Comparison of ENCODE assay signal across 14 cellular contexts in the genomic region with DNA sequence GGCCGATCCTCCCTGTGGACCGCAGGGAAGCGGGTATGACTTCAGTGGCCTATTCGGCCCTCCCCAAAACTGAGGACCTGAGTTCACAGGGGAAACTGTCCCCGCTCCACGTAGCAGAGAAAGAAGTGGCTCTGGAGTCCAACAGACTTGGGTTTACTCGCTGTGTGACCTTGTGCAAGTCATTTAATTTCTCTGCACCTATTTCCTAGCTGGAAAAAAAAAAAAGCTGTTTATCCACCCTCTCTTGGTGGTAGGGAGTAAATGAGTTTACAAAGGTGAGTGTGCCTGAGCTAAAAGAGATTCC. TPM values are rescaled to one million over a fixed set of nuclear protein-coding genes. Genes with fewer than 3 reads are reported as not detected.
A peak's percentile ranks its signal among the peaks of the same experiment; 100 is the strongest.
DNase-seq lines count a peak whose midpoint lies in the region; ATAC-seq and TF ChIP-seq lines count a peak whose summit lies in the region.
"Had no signal": no experiment of that assay in that cellular context is flagged by ENCODE, and none has a peak within 500 bp of the region (broad histone marks: within the 10 kb centered on the region; RNA-seq: fewer than 3 reads in every experiment).

No MANE protein-coding gene starts in this region.

- intact Hi-C loops in lower lobe of right lung (cut with DNase I): no loop called here

- peaks cover 40% of the 10 kb centered on the region for H3K4me1 ChIP-seq in HUES6 (ENCODE audit: control insufficient read depth, insufficient read depth, low read length)
- peaks cover 10% of the 10 kb centered on the region for H3K4me1 ChIP-seq in lower lobe of right lung
- peaks cover 0 to 48% (median 34%) of the 10 kb centered on the region in 5 donors for H3K4me1 ChIP-seq in subcutaneous abdominal adipose tissue (ENCODE audit: control insufficient read depth in 5 of 5, insufficient read depth in 5 of 5, low read length in 5 of 5)

- H3K27me3 ChIP-seq in HUES6 (ENCODE audit: control insufficient read depth, insufficient read depth, low read length): peaks cover 73% of the 10 kb centered on the region
- H3K27me3 ChIP-seq in lower lobe of right lung (ENCODE audit: low read depth): peaks cover 45% of the 10 kb centered on the region
- H3K27me3 ChIP-seq in subcutaneous abdominal adipose tissue (ENCODE audit: control insufficient read depth in 5 of 5, insufficient read depth in 4 of 5, low read length in 5 of 5): peaks cover 0 to 23% (median 11%) of the 10 kb centered on the region in 5 donors

- H3K4me3 ChIP-seq in HUES6 (ENCODE audit: low read depth, low read length) (peak overlapping the region; percentile 50), lower lobe of right lung (peak overlapping the region; percentile 58), subcutaneous abdominal adipose tissue (ENCODE audit: low read depth in 1 of 5, low read length in 5 of 5) (peak overlapping the region in 4 of 5 donors; percentile 45 to 79 (median 65))

- DNase-seq in lower lobe of right lung (no peak), NCI-H510A (lab: John Stamatoyannopoulos, UW) (no peak), NCI-H1417 treated with DMSO at 0.1 percent for 48 hours (lab: John Stamatoyannopoulos, UW) (no peak), germinal center (ENCODE audit: low spot score) (no peak)
- DNase-seq: activated CD8-positive, alpha-beta T cell treated with anti-CD3 and anti-CD28 coated beads for 36 hours; DMS 273 treated with DMSO at 0.1 percent for 48 hours; effector memory CD8-positive, alpha-beta T cell; hippocampal formation; NCI-H2107; OCI-M1 had no signal

- H3K36me3 ChIP-seq in HUES6 (ENCODE audit: control insufficient read depth, insufficient read depth, low read length) (no peaks in the 10 kb centered on the region), lower lobe of right lung (no peaks in the 10 kb centered on the region), subcutaneous abdominal adipose tissue (ENCODE audit: control insufficient read depth in 5 of 5, insufficient read depth in 5 of 5, low read length in 5 of 5) (no peaks in the 10 kb centered on the region)

- ATAC-seq in lower lobe of right lung: no peak
- ATAC-seq: activated CD8-positive, alpha-beta T cell treated with anti-CD3 and anti-CD28 coated beads for 36 hours; effector memory CD8-positive, alpha-beta T cell had no signal

- H3K9me3 ChIP-seq in HUES6 (ENCODE audit: control insufficient read depth, insufficient read depth, low read depth, low read length) (no peaks in the 10 kb centered on the region), lower lobe of right lung (no peaks in the 10 kb centered on the region), subcutaneous abdominal adipose tissue (ENCODE audit: control insufficient read depth in 5 of 5, low read length in 5 of 5) (no peaks in the 10 kb centered on the region)

- H3K27ac ChIP-seq in HUES6 (ENCODE audit: low read depth, low read length) (no peak overlapping the region), cingulate gyrus (ENCODE audit: low read depth, low read length) (peak overlapping the region; percentile 23), lower lobe of right lung (no peak overlapping the region), subcutaneous abdominal adipose tissue (ENCODE audit: low read depth, low read length) (no peak overlapping the region)

- no peak for TF ChIP-seq CTCF in lower lobe of right lung (IDR thresholded peaks at IDR 0.05)

- peak overlapping the region; percentile 29 for H3K9ac ChIP-seq in HUES6 (ENCODE audit: low read length)
- H3K9ac ChIP-seq in subcutaneous abdominal adipose tissue (ENCODE audit: low read length in 5 of 5): peak overlapping the region in 1 of 5 donors; percentile 3

RNA-seq across cellular contexts. Expression of gene SPON1, which starts 2.2 kb away (rescaled TPM):
- 40.1 TPM for total RNA-seq in lower lobe of right lung
- total RNA-seq: LHCN-M2 had no signal
